Comparison of ENCODE assay signal across 16 cellular contexts in the genomic region with DNA sequence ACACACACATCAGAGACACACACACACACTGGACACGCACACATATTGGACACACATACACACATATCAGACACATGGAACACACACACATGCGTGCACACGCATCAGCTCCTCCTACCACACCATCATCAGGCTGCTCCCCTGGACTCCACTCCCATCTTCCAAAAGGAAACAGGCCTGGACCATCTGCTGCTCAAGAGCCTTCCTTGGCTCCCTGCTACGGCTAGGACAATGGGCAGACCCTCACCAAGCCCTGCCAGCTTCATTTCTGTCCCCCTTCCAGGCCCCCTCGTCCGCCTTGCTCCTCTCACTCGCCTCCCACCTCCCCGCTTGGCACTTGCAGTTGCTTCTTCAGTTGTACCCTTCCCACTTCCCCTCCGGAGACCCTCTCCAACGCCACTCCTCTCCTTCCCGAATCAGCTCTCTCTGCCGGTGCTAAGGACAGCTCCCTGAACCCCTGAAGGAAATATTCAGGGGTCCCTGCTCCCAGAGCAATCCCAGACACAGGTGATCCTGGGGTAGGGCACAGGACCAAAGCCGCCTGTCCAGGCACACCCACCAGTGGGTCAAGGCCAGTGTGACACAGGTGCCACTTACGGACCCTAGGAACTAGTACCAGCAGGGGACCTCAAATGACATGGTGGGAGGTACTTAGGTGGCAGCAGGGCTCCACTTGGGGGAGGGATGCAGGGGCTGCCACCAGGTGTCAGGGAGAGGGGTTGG. TPM values are rescaled to one million over a fixed set of nuclear protein-coding genes. Genes with fewer than 3 reads are reported as not detected.
DNase-seq lines count a peak whose midpoint lies in the region; ATAC-seq, FAIRE-seq and TF ChIP-seq lines count a peak whose summit lies in the region.
"Had no signal": no experiment of that assay in that cellular context is flagged by ENCODE, and none has a peak within 500 bp of the region (broad histone marks: within the 10 kb centered on the region; RNA-seq: fewer than 3 reads in every experiment).

No MANE protein-coding gene starts in this region.

- peak overlapping the region; percentile 95 for H2BK15ac ChIP-seq in H1 (ENCODE audit: low read length)

- no peaks in the 10 kb centered on the region for H3K79me1 ChIP-seq in H1 (ENCODE audit: low read depth, low read length)

- no peak for TF ChIP-seq EP300 in H1 (IDR thresholded peaks at IDR 0.05; ENCODE audit: borderline replicate concordance in 1 of 2, low read depth in 2 of 2, low read length in 2 of 2)

- peak overlapping the region; percentile 45; the same call in 1 of the 2 replicates for H4K8ac ChIP-seq in H1 (ENCODE audit: extremely low read depth, insufficient read depth, low read length)

- H3K9ac ChIP-seq in H1 (replicated peaks in 1 of 4; ENCODE audit: extremely low read depth in 1 of 4, low read depth in 3 of 4, low read length in 3 of 4) = no peak overlapping the region
- H3K9ac ChIP-seq: BLaER1, KMS-11 had no signal

- H2AFZ ChIP-seq in H1 (ENCODE audit: low read length) (no peak overlapping the region), osteoblast (ENCODE audit: low read length) (no peak overlapping the region)

- POLR2A ChIA-PET in H1 (lab: Charles Lee; ENCODE audit: partially characterized antibody) = interaction anchor here (0.6 to 1.3 kb wide), 3 partner anchors 54 to 275 kb away, joined by 3 read pairs; no protein-coding TSS in a partner anchor

- H4K5ac ChIP-seq in H1 (ENCODE audit: insufficient read length, low read depth, low read length) = no peak overlapping the region

- H3K9me3 Mint-ChIP-seq in immature natural killer cell = no peaks in the 10 kb centered on the region

- peak overlapping the region; percentile 96 for H2AK5ac ChIP-seq in H1 (ENCODE audit: low read depth, low read length)

- no peak overlapping the region for H3K56ac ChIP-seq in H1 (replicated peaks; ENCODE audit: insufficient read length, low read depth, low read length)

- H3K4me2 ChIP-seq in H1 (ENCODE audit: insufficient read depth in 1 of 2, low read depth in 2 of 2, low read length in 2 of 2) (no peak overlapping the region), osteoblast (ENCODE audit: insufficient read depth, low read length) (no peak overlapping the region)
- H3K4me2 ChIP-seq: BLaER1, KMS-11 had no signal

- H3K27ac Mint-ChIP-seq in immature natural killer cell = no peak overlapping the region

- H3K79me2 ChIP-seq in H1 (ENCODE audit: control insufficient read depth in 1 of 2, insufficient read depth in 2 of 2, low read length in 2 of 2) = no peaks in the 10 kb centered on the region
- H3K79me2 ChIP-seq in osteoblast (ENCODE audit: insufficient read depth, low read length) = no peaks in the 10 kb centered on the region

- H3K36me3 Mint-ChIP-seq in immature natural killer cell = no peaks in the 10 kb centered on the region

- TF ChIP-seq CTCF in H1 (IDR thresholded peaks at IDR 0.05; ENCODE audit: control extremely low read depth in 1 of 3, insufficient read depth in 1 of 3, low read depth in 1 of 3, low read length in 3 of 3) (no peak), osteoblast (IDR thresholded peaks at IDR 0.05; ENCODE audit: extremely low read depth, low read depth, low read length) (no peak)

- FAIRE-seq in H1 (lab: Jason Lieb, UNC) = no peak
- FAIRE-seq: GM12878, GM18507 had no signal

- H3K4me1 ChIP-seq in H1 (replicated peaks in 1 of 4; ENCODE audit: control insufficient read depth in 3 of 4, insufficient read depth in 4 of 4, low read length in 3 of 4) = peaks cover 0 to 7% (median 1%) of the 10 kb centered on the region in 4 experiments; a peak in 3 of 7 replicates
- H3K4me1 ChIP-seq in osteoblast (ENCODE audit: insufficient read depth, low read length) = no peaks in the 10 kb centered on the region

- ATAC-seq in GM21786 (IDR thresholded peaks at IDR 0.05; ENCODE audit: unreplicated experiment) = no peak
- ATAC-seq: GM12878, HCT116 had no signal

- H3K4me1 Mint-ChIP-seq in immature natural killer cell = no peaks in the 10 kb centered on the region

- peak overlapping the region; percentile 97; the same call in 1 of the 2 replicates for H2BK12ac ChIP-seq in H1 (ENCODE audit: low read depth, low read length)

- no peak overlapping the region for H3K4me3 Mint-ChIP-seq in immature natural killer cell

- no peak for TF ChIP-seq RAD21 in H1 (IDR thresholded peaks at IDR 0.05 in 1 of 2, conservative IDR thresholded peaks at IDR 0.05 in 1 of 2; ENCODE audit: low read depth in 2 of 2, low read length in 2 of 2)

- H3K27ac ChIP-seq in H1 (ENCODE audit: low read depth, low read length) (no peak overlapping the region), osteoblast (ENCODE audit: low read depth, low read length) (no peak overlapping the region)
- H3K27ac ChIP-seq: 22Rv1, BLaER1, HL-60, KMS-11 had no signal

- peaks cover 7% of the 10 kb centered on the region; the same call in 1 of the 2 replicates for H3K23me2 ChIP-seq in H1 (ENCODE audit: low read depth, low read length)

- peak; percentile 24 for DNase-seq in DMS 273 (lab: John Stamatoyannopoulos, UW; ENCODE audit: unreplicated experiment)
- no peak for DNase-seq in DMS 273 treated with DMSO at 0.1 percent for 48 hours (lab: John Stamatoyannopoulos, UW)
- DNase-seq in H1 (ENCODE audit: low read depth in 1 of 2, low spot score in 2 of 2) = no peak
- DNase-seq in osteoblast (ENCODE audit: insufficient read length, low spot score, missing footprints) = peak; percentile 77
- no peak for DNase-seq in immature natural killer cell
- DNase-seq in NCI-H2029 (lab: John Stamatoyannopoulos, UW) = no peak
- DNase-seq: DMS79, GOT3 had no signal

- H3K4me3 ChIP-seq in H1 (ENCODE audit: extremely low read depth in 1 of 4, insufficient read depth in 2 of 4, low read depth in 3 of 4, low read length in 4 of 4) = no peak overlapping the region
- H3K4me3 ChIP-seq in osteoblast (ENCODE audit: insufficient read depth, low read length) = no peak overlapping the region
- H3K4me3 ChIP-seq: BLaER1, GM12878 had no signal

- H3K27me3 ChIP-seq in H1 (replicated peaks in 1 of 4; ENCODE audit: control insufficient read depth in 3 of 4, extremely low read depth in 1 of 4, insufficient read depth in 3 of 4, low read length in 3 of 4) (peaks cover 0 to 9% (median 4%) of the 10 kb centered on the region in 4 experiments; a peak in 3 of 7 replicates), osteoblast (ENCODE audit: insufficient read depth, low read length) (peaks cover 28% of the 10 kb centered on the region)
- H3K27me3 ChIP-seq: BLaER1 had no signal

- H2BK5ac ChIP-seq in H1 (ENCODE audit: low read depth, low read length) = 0 out of 2 replicates have a peak overlapping the region, but pooled peaks have one; percentile 91

- CTCF ChIA-PET in H1 (lab: Charles Lee; ENCODE audit: partially characterized antibody) = interaction anchor here (0.6 to 9.1 kb wide), 21 partner anchors 11 to 304 kb away, joined by 3 to 69 read pairs (median 6); a partner anchor contains a TSS

- H4K91ac ChIP-seq in H1 (replicated peaks; ENCODE audit: insufficient read length, low read length) = peak overlapping the region; percentile 90

- no peak overlapping the region for H2BK120ac ChIP-seq in H1 (replicated peaks; ENCODE audit: low read depth, low read length)

- peaks cover 0 to 4% (median 2%) of the 10 kb centered on the region in 3 donors for H3K27me3 Mint-ChIP-seq in immature natural killer cell (ENCODE audit: low read depth in 3 of 3)

- H3K18ac ChIP-seq in H1 (ENCODE audit: extremely low read depth, low read length) = no peak overlapping the region

- no peak overlapping the region for H3K23ac ChIP-seq in H1 (ENCODE audit: insufficient read length)

- H3K9me3 ChIP-seq in H1 (ENCODE audit: insufficient read depth in 2 of 2, low read depth in 1 of 2, low read length in 1 of 2) (no peaks in the 10 kb centered on the region), osteoblast (ENCODE audit: low read depth, low read length) (no peaks in the 10 kb centered on the region)
- H3K9me3 ChIP-seq: BLaER1 had no signal

- 82% methylated on average over 14 of the region's 14 CpGs; no CpG with 5 or more reads in 1 of the 2 experiments for WGBS in H1 (ENCODE audit: extremely low coverage in 1 of 2, insufficient coverage in 1 of 2, insufficient read length in 1 of 2, insufficient replicate concordance in 2 of 2, low coverage in 1 of 2, low lambda C conversion rate in 2 of 2, missing lambda C conversion rate in 1 of 2), 2 experiments

- peaks cover 1 to 7% of the 10 kb centered on the region in 2 experiments for H4K20me1 ChIP-seq in H1 (replicated peaks in 1 of 2; ENCODE audit: control insufficient read depth in 1 of 2, insufficient read depth in 2 of 2, low read length in 2 of 2)
- H4K20me1 ChIP-seq in osteoblast (ENCODE audit: insufficient read depth, low read length) = no peaks in the 10 kb centered on the region
- H4K20me1 ChIP-seq: BLaER1 had no signal

- H3K36me3 ChIP-seq in H1 (ENCODE audit: control insufficient read depth in 2 of 4, insufficient read depth in 4 of 4, low read length in 3 of 4) (no peaks in the 10 kb centered on the region), osteoblast (ENCODE audit: insufficient read depth, low read length) (no peaks in the 10 kb centered on the region)
- H3K36me3 ChIP-seq: BLaER1 had no signal

- no peak overlapping the region for H3K4ac ChIP-seq in H1 (replicated peaks; ENCODE audit: insufficient read length, low read depth, low read length)

- H2BK20ac ChIP-seq in H1 (ENCODE audit: low read length) = 0 out of 2 replicates have a peak overlapping the region, but pooled peaks have one; percentile 4

- no peak overlapping the region for H3K14ac ChIP-seq in H1 (ENCODE audit: insufficient read length)

- no peak for TF ChIP-seq POLR2A in H1 (IDR thresholded peaks at IDR 0.05; ENCODE audit: control extremely low read depth in 1 of 2, low read depth in 2 of 2, low read length in 2 of 2)

RNA-seq across cellular contexts. Expression of a gene that starts 12.1 kb away (rescaled TPM):
- 12.3 and 13.2 TPM in 2 replicates for total RNA-seq in H1 (2021; fragmentation: NEBNext Ultra II Directional; extraction: Animal tissue kit (Norgen Biotek cat#: 25700))
- 9.3 and 11.5 TPM in 2 replicates for polyA plus RNA-seq in H1 (2011; rRNA removed)
- 6.0 TPM for polyA plus RNA-seq in H1 (2011; cell fraction: cytosol; rRNA removed)
- polyA plus RNA-seq in H1 (2011; cell fraction: nucleus; rRNA removed) = 24.8 TPM
- 8.0 to 13.0 TPM (median 12.4 TPM) in 4 replicates for polyA plus RNA-seq in H1 (2012, experiment 1 of 2)
- polyA plus RNA-seq in H1 (2012, experiment 2 of 2) = 10.7 TPM
- 18.4 TPM for polyA plus RNA-seq in H1 (2013, experiment 1 of 2)
- 15.1 TPM for polyA plus RNA-seq in H1 (2013, experiment 2 of 2)
- 3.8 and 4.1 TPM in 2 replicates for polyA minus RNA-seq in H1 (2011; rRNA and poly(A)+ RNA removed)
- 4.8 TPM for polyA minus RNA-seq in H1 (2011; cell fraction: cytosol; rRNA and poly(A)+ RNA removed)
- 7.2 TPM for polyA minus RNA-seq in H1 (2011; cell fraction: nucleus; rRNA and poly(A)+ RNA removed)
- total RNA-seq in osteoblast = under 0.01 TPM in 1 of 2 replicates, not detected in the other
- not detected for polyA plus RNA-seq in immature natural killer cell
- polyA plus RNA-seq: GM12878 had no signal

RNA-seq across cellular contexts. Expression of a gene that starts 57.8 kb away (rescaled TPM):
- total RNA-seq in H1 (2021; fragmentation: NEBNext Ultra II Directional; extraction: Animal tissue kit (Norgen Biotek cat#: 25700)) = 5.3 and 6.1 TPM in 2 replicates
- 8.8 and 13.2 TPM in 2 replicates for polyA plus RNA-seq in H1 (2011; rRNA removed)
- polyA plus RNA-seq in H1 (2011; cell fraction: cytosol; rRNA removed) = 5.6 TPM
- polyA plus RNA-seq in H1 (2011; cell fraction: nucleus; rRNA removed) = 11.0 TPM
- 3.9 to 10.9 TPM (median 7.8 TPM) in 4 replicates for polyA plus RNA-seq in H1 (2012, experiment 1 of 2)
- polyA plus RNA-seq in H1 (2012, experiment 2 of 2) = 5.2 TPM
- polyA plus RNA-seq in H1 (2013, experiment 1 of 2) = 11.6 TPM
- 10.8 TPM for polyA plus RNA-seq in H1 (2013, experiment 2 of 2)
- 0.66 and 1.2 TPM in 2 replicates for polyA minus RNA-seq in H1 (2011; rRNA and poly(A)+ RNA removed)
- polyA minus RNA-seq in H1 (2011; cell fraction: cytosol; rRNA and poly(A)+ RNA removed) = 2.1 TPM
- 1.2 TPM for polyA minus RNA-seq in H1 (2011; cell fraction: nucleus; rRNA and poly(A)+ RNA removed)
- total RNA-seq in osteoblast = 5.1 and 5.3 TPM in 2 replicates
- not detected for polyA plus RNA-seq in immature natural killer cell

Comparison
In these comparisons a context has a peak if more than half of its experiments do, and no peak if none do; other contexts are left out.
1. DNase-seq: peak in DMS 273 (single experiment) and osteoblast (single experiment); none in DMS 273 treated with DMSO at 0.1 percent for 48 hours (single experiment), H1 (0 of 2), immature natural killer cell (0 of 3) and NCI-H2029 (single experiment).
2. RNA of a gene that starts 12.1 kb away (total RNA-seq): 12.3 to 13.2 TPM in H1; under 0.01 TPM in osteoblast; every median in the first group is over 10 times any median in the second.